In genomic region chr6:9659848-9660247, GRCh38 we compare ENCODE assay signal across 17 cellular contexts.
A peak's percentile ranks its signal among the peaks of the same experiment; 100 is the strongest.
DNase-seq lines count a peak whose midpoint lies in the region; ATAC-seq and TF ChIP-seq lines count a peak whose summit lies in the region.
"Had no signal": no experiment of that assay in that cellular context is flagged by ENCODE, and none has a peak within 500 bp of the region (broad histone marks: within the 10 kb centered on the region; RNA-seq: fewer than 3 reads in every experiment).

No MANE protein-coding gene starts in this region.

- no peak overlapping the region for H2AFZ ChIP-seq in IMR-90 (replicated peaks; ENCODE audit: low read length, poor library complexity)
- H2AFZ ChIP-seq in hepatocyte: no peak overlapping the region

- peak overlapping the region; percentile 53 for H2BK120ac ChIP-seq in IMR-90 (ENCODE audit: low read depth, low read length)

- TF ChIP-seq CTCF in IMR-90 (conservative IDR thresholded peaks at IDR 0.05; ENCODE audit: low read depth, low read length): no peak
- TF ChIP-seq CTCF in Panc1 (IDR thresholded peaks at IDR 0.05): no peak
- no peak for TF ChIP-seq CTCF in hepatocyte (IDR thresholded peaks at IDR 0.05; ENCODE audit: poor library complexity)

- CTCF ChIA-PET in IMR-90 (lab: Yijun Ruan, JAX) (no interaction called here), Panc1 (lab: Charles Lee) (no interaction called here)

- no peak overlapping the region for H3K23ac ChIP-seq in IMR-90 (ENCODE audit: low read depth, low read length)

- no peaks in the 10 kb centered on the region for H3K27me3 ChIP-seq in IMR-90 (ENCODE audit: control insufficient read depth, insufficient read depth, low read length)
- H3K27me3 ChIP-seq in Panc1 (ENCODE audit: control insufficient read depth, insufficient read depth, low read length): no peaks in the 10 kb centered on the region
- H3K27me3 ChIP-seq in hepatocyte: no peaks in the 10 kb centered on the region

- H2BK20ac ChIP-seq in IMR-90 (ENCODE audit: low read depth, low read length): peak overlapping the region; percentile 21

- H3K36me3 ChIP-seq in IMR-90 (ENCODE audit: control insufficient read depth, insufficient read depth, low read length): no peaks in the 10 kb centered on the region
- no peaks in the 10 kb centered on the region for H3K36me3 ChIP-seq in Panc1 (ENCODE audit: control insufficient read depth, insufficient read depth, low read length)
- H3K36me3 ChIP-seq in hepatocyte (replicated peaks; ENCODE audit: insufficient read depth, low read depth): no peaks in the 10 kb centered on the region

- no peak overlapping the region for H3K14ac ChIP-seq in IMR-90 (replicated peaks; ENCODE audit: low read depth, low read length)

- H3K18ac ChIP-seq in IMR-90 (ENCODE audit: low read depth, low read length): no peak overlapping the region

- WGBS in IMR-90 (ENCODE audit: extremely low coverage in 2 of 2, insufficient read length in 1 of 2), 2 experiments: 50% methylated on average over 1 of the region's 4 CpGs; no CpG with 5 or more reads in 1 of the 2 experiments
- 91% methylated on average over 4 of the region's 4 CpGs for WGBS in hepatocyte (ENCODE audit: low lambda C conversion rate, missing lambda C conversion rate)

- no peak overlapping the region for H3K4me2 ChIP-seq in IMR-90 (ENCODE audit: low read depth, low read length)
- no peak overlapping the region for H3K4me2 ChIP-seq in hepatocyte

- no peaks in the 10 kb centered on the region for H3K9me3 ChIP-seq in IMR-90 (ENCODE audit: control insufficient read depth, insufficient read depth, low read length)
- H3K9me3 ChIP-seq in Panc1 (ENCODE audit: control insufficient read depth, insufficient read depth, low read depth, low read length): no peaks in the 10 kb centered on the region
- no peaks in the 10 kb centered on the region for H3K9me3 ChIP-seq in hepatocyte (ENCODE audit: low read depth)

- no peak for ATAC-seq in IMR-90 (ENCODE audit: low read depth)
- no peak for ATAC-seq in Panc1
- no peak for ATAC-seq in SK-N-SH treated with all-trans-retinoic acid at 6 μM for 48 hours

- H3K4me3 ChIP-seq in IMR-90 (ENCODE audit: insufficient read depth, low read depth, low read length) (no peak overlapping the region), Panc1 (ENCODE audit: low read depth in 2 of 2, low read length in 2 of 2) (no peak overlapping the region), hepatocyte (no peak overlapping the region)
- H3K4me3 ChIP-seq: SK-N-MC had no signal

- no peak overlapping the region; the same call in 1 of the 2 replicates for H3K4ac ChIP-seq in IMR-90 (ENCODE audit: low read depth, low read length)

- no TSS peak for BruUV-seq in IMR-90 (replicated peaks; lab: Mats Ljungman, UMichigan)
- BruUV-seq in Panc1 (replicated peaks; lab: Mats Ljungman, UMichigan): no TSS peak

- H3K79me2 ChIP-seq in hepatocyte: no peaks in the 10 kb centered on the region

- no peak overlapping the region for H3K56ac ChIP-seq in IMR-90 (ENCODE audit: extremely low read depth, insufficient read depth, low read length)

- POLR2A ChIA-PET in IMR-90 (lab: Charles Lee; ENCODE audit: unreplicated experiment): no interaction called here
- POLR2A ChIA-PET in Panc1 (lab: Charles Lee): no interaction called here

- H3K79me1 ChIP-seq in IMR-90 (ENCODE audit: low read depth in 1 of 2, low read length in 2 of 2): no peaks in the 10 kb centered on the region

- H3K27ac ChIP-seq in IMR-90 (ENCODE audit: insufficient read depth, low read length) (no peak overlapping the region), Panc1 (ENCODE audit: low read length) (peak overlapping the region; percentile 29; the same call in 1 of the 2 replicates), hepatocyte (no peak overlapping the region)
- H3K27ac ChIP-seq: 22Rv1, SK-N-MC had no signal

- H2AK5ac ChIP-seq in IMR-90 (ENCODE audit: low read depth, low read length): no peak overlapping the region

- intact Hi-C loops in IMR-90 (cut with micrococcal nuclease) (no loop called here), Panc1 (cut with micrococcal nuclease; ENCODE audit: unreplicated experiment) (no loop called here)

- dilution Hi-C loops in IMR-90 (cut with HindIII; ENCODE audit: low sequenced_read_pairs, unreplicated experiment): no loop called here

- peak; percentile 4 for DNase-seq in DMS53 (lab: John Stamatoyannopoulos, UW)
- DNase-seq in DMS53 treated with DMSO at 0.1 percent for 48 hours (lab: John Stamatoyannopoulos, UW; ENCODE audit: unreplicated experiment): no peak
- no peak for DNase-seq in IMR-90
- DNase-seq in Panc1 (ENCODE audit: low read depth, low spot score): no peak
- DNase-seq in pons (ENCODE audit: low spot score): peak; percentile 5
- DNase-seq in hepatocyte (ENCODE audit: low spot score): no peak
- DNase-seq: CD8-positive, alpha-beta memory T cell; KBM-7; NCI-H2081; NCI-H2171; NCI-H226; NCI-H510A; NCI-H69; SIG-M5 had no signal

- no peak overlapping the region for H2BK5ac ChIP-seq in IMR-90 (ENCODE audit: low read depth, low read length, poor library complexity, severe bottlenecking)

- no peak overlapping the region for H4K5ac ChIP-seq in IMR-90 (ENCODE audit: low read depth, low read length)

- H2BK15ac ChIP-seq in IMR-90 (ENCODE audit: low read depth, low read length): peak overlapping the region; percentile 24; the same call in 1 of the 3 replicates

- no peaks in the 10 kb centered on the region for H3K9me2 ChIP-seq in hepatocyte (replicated peaks; ENCODE audit: insufficient read depth)

- H2AK9ac ChIP-seq in IMR-90 (replicated peaks; ENCODE audit: low read depth, low read length, poor library complexity): no peak overlapping the region

- no peak for TF ChIP-seq POLR2A in IMR-90 (IDR thresholded peaks at IDR 0.05; ENCODE audit: low read depth, low read length)

- H3K4me1 ChIP-seq in IMR-90 (ENCODE audit: control insufficient read depth, insufficient read depth, low read length) (no peaks in the 10 kb centered on the region; the same call in 1 of the 2 replicates), Panc1 (ENCODE audit: control insufficient read depth, insufficient read depth, low read length) (no peaks in the 10 kb centered on the region), hepatocyte (ENCODE audit: insufficient read depth) (no peaks in the 10 kb centered on the region)

- in situ Hi-C loops in IMR-90 (cut with MboI; ENCODE audit: low sequenced_read_pairs) (no loop called here), Panc1 (cut with HindIII; ENCODE audit: low pct_unique_long_range_greater_than_20kb, low sequenced_read_pairs) (no loop called here)

- no peaks in the 10 kb centered on the region for H3K9me1 ChIP-seq in IMR-90 (ENCODE audit: insufficient read depth, low read length)

- H4K91ac ChIP-seq in IMR-90 (ENCODE audit: insufficient read depth, low read depth, low read length): peak overlapping the region; percentile 61

- H4K8ac ChIP-seq in IMR-90 (ENCODE audit: low read depth in 2 of 2, low read length in 2 of 2): peak overlapping the region in 1 of 2 experiments; percentile 52; a peak in 1 of 4 replicates

- H3K9ac ChIP-seq in IMR-90 (ENCODE audit: low read depth, low read length): no peak overlapping the region

- H4K20me1 ChIP-seq in IMR-90 (ENCODE audit: insufficient read depth, low read length): no peaks in the 10 kb centered on the region
- no peaks in the 10 kb centered on the region for H4K20me1 ChIP-seq in hepatocyte (ENCODE audit: insufficient read depth, poor library complexity, severe bottlenecking)

- no peak for TF ChIP-seq RAD21 in IMR-90 (IDR thresholded peaks at IDR 0.05; ENCODE audit: low read length)

TF ChIP-seq in IMR-90, 13 proteins besides CTCF, POLR2A, EP300 and RAD21 (continues in another document):
- TF ChIP-seq FOS (IDR thresholded peaks at IDR 0.05; ENCODE audit: low read depth, low read length) (no peak), ELK1 (IDR thresholded peaks at IDR 0.05; ENCODE audit: borderline replicate concordance, low read depth, low read length) (no peak), USF2 (IDR thresholded peaks at IDR 0.05; ENCODE audit: low read depth, low read length) (no peak), SMC3 (IDR thresholded peaks at IDR 0.05; ENCODE audit: low read depth, low read length) (no peak)

TF ChIP-seq in SK-N-SH treated with all-trans-retinoic acid at 6 μM for 48 hours, 23 proteins besides CTCF, POLR2A, EP300 and RAD21:
- TF ChIP-seq GLIS3 (CRISPR knock-in tag; IDR thresholded peaks at IDR 0.05) (no peak), CREB5 (CRISPR knock-in tag; IDR thresholded peaks at IDR 0.05; ENCODE audit: low read depth) (no peak), ESRRG (CRISPR knock-in tag; IDR thresholded peaks at IDR 0.05) (no peak)

Comparison
In these comparisons a context has a peak if more than half of its experiments do, and no peak if none do; other contexts are left out.
1. DNase-seq: peak in DMS53 (single experiment) and pons (single experiment); none in DMS53 treated with DMSO at 0.1 percent for 48 hours (single experiment), IMR-90 (single experiment), Panc1 (single experiment) and hepatocyte (single experiment).